ENCODE assay signal across 9 cellular contexts in genomic region chr4:123661080-123661737, GRCh38.
DNase-seq lines count a peak whose midpoint lies in the region; ATAC-seq and TF ChIP-seq lines count a peak whose summit lies in the region.
"Had no signal": no experiment of that assay in that cellular context is flagged by ENCODE, and none has a peak within 500 bp of the region (broad histone marks: within the 10 kb centered on the region; RNA-seq: fewer than 3 reads in every experiment).

No MANE protein-coding gene starts in this region.

- H3K4me3 ChIP-seq in Panc1 (ENCODE audit: low read depth in 2 of 2, low read length in 2 of 2) (no peak overlapping the region), fibroblast of the aortic adventitia (ENCODE audit: low read depth, low read length) (no peak overlapping the region), stomach (no peak overlapping the region)

- TF ChIP-seq CTCF in Panc1 (IDR thresholded peaks at IDR 0.05) (peak; percentile 42; the same call in 1 of the 2 replicates), fibroblast of the aortic adventitia (IDR thresholded peaks at IDR 0.05; ENCODE audit: insufficient read depth, low read length) (peak; percentile 57), stomach (IDR thresholded peaks at IDR 0.05) (peak in 5 of 7 experiments; percentile 12 to 58 (median 45))

- TF ChIP-seq POLR2A in stomach (IDR thresholded peaks at IDR 0.05), result no peak

- H3K9me3 ChIP-seq in Panc1 (ENCODE audit: control insufficient read depth, insufficient read depth, low read depth, low read length) (no peaks in the 10 kb centered on the region; the same call in 1 of the 2 replicates), stomach (peaks cover 0 to 6% (median 3%) of the 10 kb centered on the region in 4 donors)

- H3K4me1 ChIP-seq in Panc1 (ENCODE audit: control insufficient read depth, insufficient read depth, low read length) (no peaks in the 10 kb centered on the region), stomach (no peaks in the 10 kb centered on the region)

- no peak for TF ChIP-seq EP300 in stomach (IDR thresholded peaks at IDR 0.05)

- no peaks in the 10 kb centered on the region for H3K27me3 ChIP-seq in Panc1 (ENCODE audit: control insufficient read depth, insufficient read depth, low read length)
- no peaks in the 10 kb centered on the region for H3K27me3 ChIP-seq in stomach

- CTCF ChIA-PET in Panc1 (lab: Charles Lee), result interaction anchor here (0.7 kb wide), 1 partner anchor 669 kb away, joined by 3 read pairs; no protein-coding TSS in a partner anchor

- intact Hi-C loops in Panc1 (cut with micrococcal nuclease; ENCODE audit: unreplicated experiment) (loop anchor here (10.0 kb wide), 1 partner anchor 246 kb away; no protein-coding TSS in a partner anchor), stomach (cut with DNase I; ENCODE audit: low total_unique reads) (loop anchor here (10.0 kb wide), 1 partner anchor 276 kb away; no protein-coding TSS in a partner anchor)

- H3K36me3 ChIP-seq in Panc1 (ENCODE audit: control insufficient read depth, insufficient read depth, low read length) (no peaks in the 10 kb centered on the region), stomach (no peaks in the 10 kb centered on the region)

- no peak for ATAC-seq in Panc1
- ATAC-seq in esophagus mucosa, result no peak
- ATAC-seq: naive thymus-derived CD8-positive, alpha-beta T cell had no signal

- POLR2A ChIA-PET in Panc1 (lab: Charles Lee), result no interaction called here

- DNase-seq in NCI-H2029 treated with DMSO at 0.1 percent for 48 hours (lab: John Stamatoyannopoulos, UW) (peak; percentile 14), NCI-H2029 (lab: John Stamatoyannopoulos, UW) (no peak), Panc1 (ENCODE audit: low read depth, low spot score) (no peak), fibroblast of the aortic adventitia (ENCODE audit: low read depth) (peak; percentile 54), stomach (no peak), RPMI8226 (no peak)
- no peak for DNase-seq in activated naive CD4-positive, alpha-beta T cell treated with anti-CD3 and anti-CD28 coated beads, Interleukin-2, amount 50 U/mL, for 16 hours

- BruUV-seq in Panc1 (replicated peaks; lab: Mats Ljungman, UMichigan), result no TSS peak

- in situ Hi-C loops in Panc1 (cut with HindIII; ENCODE audit: low pct_unique_long_range_greater_than_20kb, low sequenced_read_pairs), result no loop called here

- H3K27ac ChIP-seq in Panc1 (ENCODE audit: low read length), result peak overlapping the region; percentile 56; the same call in 1 of the 2 replicates
- no peak overlapping the region for H3K27ac ChIP-seq in stomach

Comparison
In these comparisons a context has a peak if more than half of its experiments do, and no peak if none do; other contexts are left out.
1. DNase-seq: peak in NCI-H2029 treated with DMSO at 0.1 percent for 48 hours (single experiment) and fibroblast of the aortic adventitia (single experiment); none in NCI-H2029 (single experiment), Panc1 (single experiment), stomach (single experiment), activated naive CD4-positive, alpha-beta T cell treated with anti-CD3 and anti-CD28 coated beads, Interleukin-2, amount 50 U/mL, for 16 hours (single experiment) and RPMI8226 (single experiment).
2. Peak in every context shown above with its lines, with median percentiles within 50 percentile points of each other: CTCF ChIP-seq.